ENCODE assay signal across 16 cellular contexts in genomic region chr17:9973689-9974459, GRCh38.
A peak's percentile ranks its signal among the peaks of the same experiment; 100 is the strongest.
DNase-seq lines count a peak whose midpoint lies in the region; ATAC-seq and TF ChIP-seq lines count a peak whose summit lies in the region.
"Had no signal": no experiment of that assay in that cellular context is flagged by ENCODE, and none has a peak within 500 bp of the region (broad histone marks: within the 10 kb centered on the region; RNA-seq: fewer than 3 reads in every experiment).

No MANE protein-coding gene starts in this region.

- H2AFZ ChIP-seq in hepatocyte (no peak overlapping the region), trophoblast cell (ENCODE audit: insufficient read depth, low read length, poor library complexity) (no peak overlapping the region)

- H4K20me1 ChIP-seq in hepatocyte (ENCODE audit: insufficient read depth, poor library complexity, severe bottlenecking) = no peaks in the 10 kb centered on the region

- no peaks in the 10 kb centered on the region for H3K27me3 ChIP-seq in right atrium auricular region
- no peaks in the 10 kb centered on the region for H3K27me3 ChIP-seq in hepatocyte
- no peaks in the 10 kb centered on the region for H3K27me3 ChIP-seq in trophoblast cell (ENCODE audit: insufficient read depth, low read length)
- H3K27me3 ChIP-seq: foreskin keratinocyte had no signal

- no peak overlapping the region for H2BK12ac ChIP-seq in trophoblast cell (ENCODE audit: low read length)

- H3K36me3 ChIP-seq in right atrium auricular region = no peaks in the 10 kb centered on the region
- H3K36me3 ChIP-seq in hepatocyte (replicated peaks; ENCODE audit: insufficient read depth, low read depth) = no peaks in the 10 kb centered on the region
- no peaks in the 10 kb centered on the region for H3K36me3 ChIP-seq in trophoblast cell (ENCODE audit: control insufficient read depth in 1 of 2, insufficient read depth in 2 of 2, low read length in 2 of 2)
- H3K36me3 ChIP-seq: prostate gland had no signal

- H3K27ac ChIP-seq in right atrium auricular region = peak overlapping the region; percentile 46 to 62
- H3K27ac ChIP-seq in hepatocyte = peak overlapping the region; percentile 49
- no peak overlapping the region for H3K27ac ChIP-seq in trophoblast cell (ENCODE audit: low read depth, low read length)
- H3K27ac ChIP-seq: foreskin keratinocyte, prostate gland had no signal

- intact Hi-C loops in left ventricle myocardium superior (cut with micrococcal nuclease) = no loop called here

- no peak overlapping the region for H4K12ac ChIP-seq in trophoblast cell (ENCODE audit: low read depth, low read length)

- DNase-seq in right atrium auricular region (ENCODE audit: low spot score) (no peak), left ventricle myocardium superior (no peak), hepatocyte (ENCODE audit: low spot score) (no peak), trophoblast cell (no peak), NCI-H1694 treated with DMSO at 0.1 percent for 48 hours (lab: John Stamatoyannopoulos, UW) (no peak), DMS79 treated with DMSO at 0.1 percent for 48 hours (lab: John Stamatoyannopoulos, UW) (no peak), pons (ENCODE audit: low spot score) (no peak)
- DNase-seq: ACHN; activated CD8-positive, alpha-beta memory T cell treated with anti-CD3 and anti-CD28 coated beads for 24 hours; Calu3; effector CD4-positive, alpha-beta T cell; foreskin keratinocyte; NCI-H2171; stimulated activated CD4-positive, alpha-beta T cell treated with anti-CD3 and anti-CD28 coated beads, Interleukin-1b, Interleukin-23, amount 100 ng/mL, for 48 hours had no signal

- no peak overlapping the region for H4K8ac ChIP-seq in trophoblast cell (ENCODE audit: low read depth, low read length)

- TF ChIP-seq CTCF in right atrium auricular region (IDR thresholded peaks at IDR 0.05) (no peak), hepatocyte (IDR thresholded peaks at IDR 0.05; ENCODE audit: poor library complexity) (no peak)

- no peak overlapping the region for H3K18ac ChIP-seq in trophoblast cell (ENCODE audit: low read length)

- H3K4me3 ChIP-seq in right atrium auricular region (no peak overlapping the region), hepatocyte (no peak overlapping the region), trophoblast cell (ENCODE audit: low read depth, low read length) (no peak overlapping the region)
- H3K4me3 ChIP-seq: prostate gland had no signal

- ATAC-seq in left ventricle myocardium superior = no peak
- no peak for ATAC-seq in HG03139 (IDR thresholded peaks at IDR 0.05; ENCODE audit: unreplicated experiment)
- ATAC-seq: foreskin keratinocyte had no signal

- no peak overlapping the region for H3K4ac ChIP-seq in trophoblast cell (ENCODE audit: low read depth, low read length)

- no peak overlapping the region for H2BK5ac ChIP-seq in trophoblast cell (ENCODE audit: low read depth, low read length, poor library complexity)

- 45% methylated on average over 13 of the region's 13 CpGs for WGBS in hepatocyte (ENCODE audit: low lambda C conversion rate, missing lambda C conversion rate)
- no CpG with 5 or more reads among the region's 13 CpGs for WGBS in trophoblast cell (ENCODE audit: extremely low coverage, insufficient coverage, insufficient read length)

- H3K4me1 ChIP-seq in right atrium auricular region = peaks cover 0 to 24% of the 10 kb centered on the region in 2 donors
- H3K4me1 ChIP-seq in hepatocyte (ENCODE audit: insufficient read depth) = peaks cover 24% of the 10 kb centered on the region
- H3K4me1 ChIP-seq in trophoblast cell (ENCODE audit: control insufficient read depth in 1 of 2, insufficient read depth in 2 of 2, low read length in 2 of 2) = peaks cover 21 to 27% of the 10 kb centered on the region in 2 experiments
- H3K4me1 ChIP-seq: foreskin keratinocyte, prostate gland had no signal

- H3K9me3 ChIP-seq in right atrium auricular region = no peaks in the 10 kb centered on the region
- no peaks in the 10 kb centered on the region for H3K9me3 ChIP-seq in hepatocyte (ENCODE audit: low read depth)
- H3K9me3 ChIP-seq in trophoblast cell (ENCODE audit: insufficient read depth, low read depth, low read length) = no peaks in the 10 kb centered on the region
- H3K9me3 ChIP-seq: prostate gland had no signal

- peaks cover 17% of the 10 kb centered on the region for H3K79me1 ChIP-seq in trophoblast cell (ENCODE audit: low read length)

- no peak overlapping the region for H3K23ac ChIP-seq in trophoblast cell (ENCODE audit: low read length)

- no peaks in the 10 kb centered on the region for H3K9me2 ChIP-seq in hepatocyte (replicated peaks; ENCODE audit: insufficient read depth)

- H3K4me2 ChIP-seq in hepatocyte (peak overlapping the region; percentile 48), trophoblast cell (ENCODE audit: low read length) (no peak overlapping the region)

- peak overlapping the region; percentile 16 for H3K14ac ChIP-seq in trophoblast cell (ENCODE audit: low read length)

- H3K79me2 ChIP-seq in hepatocyte (peaks cover 5% of the 10 kb centered on the region), trophoblast cell (ENCODE audit: control insufficient read depth, insufficient read depth, low read length, poor library complexity) (peaks cover 4% of the 10 kb centered on the region)

- H3K9ac ChIP-seq in trophoblast cell (ENCODE audit: low read length) = no peak overlapping the region

- no peak overlapping the region for H2BK120ac ChIP-seq in trophoblast cell (ENCODE audit: insufficient read depth, low read length, poor library complexity)

- H2AK5ac ChIP-seq in trophoblast cell (ENCODE audit: low read length) = no peak overlapping the region

- no peak overlapping the region for H4K91ac ChIP-seq in trophoblast cell (ENCODE audit: low read depth, low read length)
